Comparison of ENCODE assay signal across 8 cellular contexts in the genomic region with DNA sequence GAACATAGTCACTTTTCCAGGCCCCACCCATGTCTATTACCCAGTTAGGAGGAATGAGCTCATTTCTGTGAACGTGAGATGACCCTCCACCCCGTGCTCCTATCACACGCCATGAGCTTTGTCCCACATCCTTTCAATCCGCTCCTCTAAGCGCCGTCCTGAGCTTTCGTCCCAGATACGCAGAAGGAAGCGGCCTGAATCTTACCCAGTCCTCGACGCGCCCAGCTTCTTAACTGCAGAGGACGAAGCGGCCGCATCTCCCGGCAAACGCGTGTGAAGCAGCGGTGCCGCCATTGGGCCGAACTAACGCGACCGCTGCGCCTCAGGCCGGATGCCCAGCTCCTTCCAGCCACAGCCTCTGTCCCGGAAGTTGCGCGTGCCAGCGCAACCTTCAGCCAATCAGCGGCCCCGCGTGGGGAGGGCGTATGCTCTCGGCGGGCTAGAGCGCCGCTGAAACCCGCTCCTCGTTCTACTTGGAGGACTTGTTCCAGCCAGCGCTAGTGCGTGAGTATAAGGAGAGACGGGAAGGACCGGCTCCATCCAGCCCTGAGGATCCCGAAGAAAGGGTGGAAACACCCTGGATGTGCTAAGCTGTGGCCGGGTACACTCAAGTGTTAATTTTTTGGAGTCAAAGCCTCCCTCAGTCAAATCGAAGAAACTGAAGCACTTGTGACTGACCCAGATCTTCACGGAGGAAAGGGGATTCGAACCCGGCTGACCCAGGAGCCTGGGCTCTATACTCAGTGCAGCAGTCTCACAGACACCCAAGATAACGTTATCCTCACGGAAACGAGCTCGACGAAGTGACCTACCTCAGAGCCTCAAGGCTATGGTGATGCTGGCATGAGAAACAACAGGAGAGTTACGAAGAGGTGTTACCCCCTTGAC.
DNase-seq lines count a peak whose midpoint lies in the region; ATAC-seq and TF ChIP-seq lines count a peak whose summit lies in the region.
"Not testable (repeated sequence)": the region's sequence is repeated elsewhere in the genome, so short reads cannot be mapped to it uniquely, and the experiment has no call there.

A gene with protein sequence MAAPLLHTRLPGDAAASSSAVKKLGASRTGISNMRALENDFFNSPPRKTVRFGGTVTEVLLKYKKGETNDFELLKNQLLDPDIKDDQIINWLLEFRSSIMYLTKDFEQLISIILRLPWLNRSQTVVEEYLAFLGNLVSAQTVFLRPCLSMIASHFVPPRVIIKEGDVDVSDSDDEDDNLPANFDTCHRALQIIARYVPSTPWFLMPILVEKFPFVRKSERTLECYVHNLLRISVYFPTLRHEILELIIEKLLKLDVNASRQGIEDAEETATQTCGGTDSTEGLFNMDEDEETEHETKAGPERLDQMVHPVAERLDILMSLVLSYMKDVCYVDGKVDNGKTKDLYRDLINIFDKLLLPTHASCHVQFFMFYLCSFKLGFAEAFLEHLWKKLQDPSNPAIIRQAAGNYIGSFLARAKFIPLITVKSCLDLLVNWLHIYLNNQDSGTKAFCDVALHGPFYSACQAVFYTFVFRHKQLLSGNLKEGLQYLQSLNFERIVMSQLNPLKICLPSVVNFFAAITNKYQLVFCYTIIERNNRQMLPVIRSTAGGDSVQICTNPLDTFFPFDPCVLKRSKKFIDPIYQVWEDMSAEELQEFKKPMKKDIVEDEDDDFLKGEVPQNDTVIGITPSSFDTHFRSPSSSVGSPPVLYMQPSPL (minus strand): TSS at position 333 of the 888 bp plus-strand sequence. CDS start 39 bp downstream, at position 294.

- H3K4me3 ChIP-seq in GM06990 (replicated peaks; ENCODE audit: low read depth, low read length) (peak within 1 kb of the TSS; percentile 78), NB4 (ENCODE audit: low read depth, low read length) (peak within 1 kb of the TSS; percentile 92), SK-N-MC (peak within 1 kb of the TSS; percentile 91)

- H3K27me3 ChIP-seq in GM06990 (replicated peaks; ENCODE audit: control insufficient read depth, insufficient read depth, low read length): not testable (repeated sequence)

- peak within 1 kb of the TSS; percentile 91 for H3K27ac Mint-ChIP-seq in activated naive CD4-positive, alpha-beta T cell treated with anti-CD3 and anti-CD28 coated beads, Interleukin-2, amount 10 ng/mL, durations not matched to agents 7 days and 5 days

- 0 out of 2 replicates have a peak within 1 kb of the TSS, but pooled peaks have one; percentile 71 for H3K27ac ChIP-seq in SK-N-MC

- H3K4me1 Mint-ChIP-seq in activated naive CD4-positive, alpha-beta T cell treated with anti-CD3 and anti-CD28 coated beads, Interleukin-2, amount 10 ng/mL, durations not matched to agents 7 days and 5 days: peaks cover 16% of the 10 kb centered on the region

- TF ChIP-seq CTCF in GM06990 (IDR thresholded peaks at IDR 0.05; ENCODE audit: insufficient read depth, low read length, poor library complexity, severe bottlenecking); NB4 (IDR thresholded peaks at IDR 0.05; ENCODE audit: low read depth, low read length): not testable (repeated sequence)

- peak; percentile 96 for ATAC-seq in HG02571 (IDR thresholded peaks at IDR 0.05; ENCODE audit: unreplicated experiment)

- H3K36me3 Mint-ChIP-seq in activated naive CD4-positive, alpha-beta T cell treated with anti-CD3 and anti-CD28 coated beads, Interleukin-2, amount 10 ng/mL, durations not matched to agents 7 days and 5 days: peaks cover 12% of the 10 kb centered on the region

- peak within 1 kb of the TSS; percentile 92 for H3K4me3 Mint-ChIP-seq in activated naive CD4-positive, alpha-beta T cell treated with anti-CD3 and anti-CD28 coated beads, Interleukin-2, amount 10 ng/mL, durations not matched to agents 7 days and 5 days

- not testable (repeated sequence) for H3K36me3 ChIP-seq in GM06990 (ENCODE audit: control insufficient read depth, insufficient read depth, low read length)
- H3K36me3 ChIP-seq in SK-N-MC (ENCODE audit: insufficient read depth, low read length): peaks cover 12% of the 10 kb centered on the region; the same call in 1 of the 2 replicates

- peak within 1 kb of the TSS; percentile 89 for H3K9ac ChIP-seq in SK-N-MC (ENCODE audit: insufficient read length)

- CTCF ChIA-PET in activated naive CD4-positive, alpha-beta T cell treated with anti-CD3 and anti-CD28 coated beads, Interleukin-2, amount 10 ng/mL, durations not matched to agents 7 days and 5 days (lab: Charles Lee): not testable (repeated sequence)

- DNase-seq in GM06990 (ENCODE audit: extremely low read depth, insufficient read length) (peak; percentile 88), NB4 (ENCODE audit: low read depth) (peak; percentile 93), SK-N-MC (ENCODE audit: low read depth, low spot score) (peak; percentile 34), germinal center (ENCODE audit: low spot score) (peak; percentile 82), nucleus accumbens (lab: John Stamatoyannopoulos, UW) (peak; percentile 37 to 95 (median 87)), superior temporal gyrus (ENCODE audit: extremely low spot score) (peak; percentile 94)
- peak; percentile 92 for DNase-seq in activated naive CD4-positive, alpha-beta T cell treated with anti-CD3 and anti-CD28 coated beads, Interleukin-2, amount 10 ng/mL, durations not matched to agents 7 days and 5 days

- not testable (repeated sequence) for H3K9me3 ChIP-seq in SK-N-MC (ENCODE audit: low read depth, low read length)

- not testable (repeated sequence) for H3K27me3 Mint-ChIP-seq in activated naive CD4-positive, alpha-beta T cell treated with anti-CD3 and anti-CD28 coated beads, Interleukin-2, amount 10 ng/mL, durations not matched to agents 7 days and 5 days

- TF ChIP-seq POLR2A in NB4 (IDR thresholded peaks at IDR 0.05; ENCODE audit: extremely low read depth, insufficient read length): peak; percentile 77

- not testable (repeated sequence) for H3K9me3 Mint-ChIP-seq in activated naive CD4-positive, alpha-beta T cell treated with anti-CD3 and anti-CD28 coated beads, Interleukin-2, amount 10 ng/mL, durations not matched to agents 7 days and 5 days

Comparison
In these comparisons a context has a peak if more than half of its experiments do, and no peak if none do; other contexts are left out.
1. Peak in every context shown above with its lines: DNase-seq, ATAC-seq, H3K4me3 ChIP-seq and H3K27ac ChIP-seq.
2. DNase-seq: peak in every context shown above with its lines; median percentile 94 in superior temporal gyrus; 93 in NB4; 92 in activated naive CD4-positive, alpha-beta T cell treated with anti-CD3 and anti-CD28 coated beads, Interleukin-2, amount 10 ng/mL, durations not matched to agents 7 days and 5 days; 88 in GM06990; 87 in nucleus accumbens; 82 in germinal center; 34 in SK-N-MC.